Comparison of ENCODE assay signal across 3 cellular contexts in the genomic region with DNA sequence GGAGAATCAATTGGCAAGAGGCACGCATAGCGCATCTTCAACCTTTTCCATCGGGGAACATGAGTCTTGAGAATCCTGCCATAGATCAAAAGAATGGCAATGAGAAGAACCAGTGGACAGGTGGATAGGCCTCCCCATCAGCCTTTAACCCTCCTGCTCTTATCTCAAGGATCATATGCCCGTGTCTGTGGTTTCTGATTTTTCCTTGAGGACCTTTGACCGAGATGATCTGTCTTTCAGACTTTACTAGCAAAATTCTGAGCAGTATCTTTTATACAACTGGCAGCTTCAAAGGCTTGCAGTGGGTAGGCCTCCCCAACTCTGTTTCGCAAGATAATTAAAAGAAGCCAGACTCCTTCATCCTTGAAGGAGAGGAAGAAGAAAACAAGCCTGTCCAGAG.
"Had no signal": no experiment of that assay in that cellular context is flagged by ENCODE, and none has a peak within 500 bp of the region (broad histone marks: within the 10 kb centered on the region; RNA-seq: fewer than 3 reads in every experiment).

No MANE protein-coding gene starts in this region.

- DNase-seq: KG1 had no signal

- H3K4me3 ChIP-seq: K562 had no signal

- ATAC-seq: HepG2 had no signal
